Comparison of ENCODE assay signal across 1 cellular context in genomic region chr11:68449951-68450350, GRCh38.
TF ChIP-seq lines count a peak whose summit lies in the region.

No MANE protein-coding gene starts in this region.

TF ChIP-seq in HepG2, 621 proteins besides CTCF, POLR2A, EP300 and RAD21:
- TF ChIP-seq ZNF317 (CRISPR knock-in tag; IDR thresholded peaks at IDR 0.05): no peak
- peak; percentile 13 for TF ChIP-seq RBM22 (optimal IDR thresholded peaks at IDR 0.05; ENCODE audit: low read length)
- TF ChIP-seq POLR2G (IDR thresholded peaks at IDR 0.05; ENCODE audit: low read depth, low read length): peak; percentile 40; the same call in 1 of the 2 replicates
- no peak for TF ChIP-seq NR2F6 (IDR thresholded peaks at IDR 0.05)
- no peak for TF ChIP-seq NR2F6 (CRISPR knock-in tag; IDR thresholded peaks at IDR 0.05)
- TF ChIP-seq KDM2A (CRISPR knock-in tag; IDR thresholded peaks at IDR 0.05; ENCODE audit: borderline replicate concordance, low read depth): peak; percentile 43; the same call in 1 of the 2 replicates
- TF ChIP-seq MZF1 (CRISPR knock-in tag; IDR thresholded peaks at IDR 0.05; ENCODE audit: borderline replicate concordance): no peak
- peak; percentile 75 for TF ChIP-seq AGO2 (optimal IDR thresholded peaks at IDR 0.05; ENCODE audit: low read depth, low read length)
- TF ChIP-seq NONO (IDR thresholded peaks at IDR 0.05): no peak
- peak; percentile 27; the same call in 1 of the 2 replicates for TF ChIP-seq NONO (CRISPR knock-in tag; conservative IDR thresholded peaks at IDR 0.05)
- 0 out of 2 replicates have a peak, but pooled peaks have one; percentile 35 for TF ChIP-seq HNF1B (CRISPR knock-in tag; IDR thresholded peaks at IDR 0.05)
- TF ChIP-seq ZC3H13 (CRISPR knock-in tag; IDR thresholded peaks at IDR 0.05): peak; percentile 68; the same call in 1 of the 2 replicates
